1 cellular context compared by ENCODE assay signal in genomic region chr11:119382513-119382912, GRCh38.
A peak's percentile ranks its signal among the peaks of the same experiment; 100 is the strongest.
TF ChIP-seq lines count a peak whose summit lies in the region.

No MANE protein-coding gene starts in this region.

TF ChIP-seq in K562, 482 proteins besides CTCF, POLR2A, EP300 and RAD21:
- TF ChIP-seq ZNF121 (CRISPR knock-in tag; conservative IDR thresholded peaks at IDR 0.05) = peak; percentile 53
